In the genomic region with DNA sequence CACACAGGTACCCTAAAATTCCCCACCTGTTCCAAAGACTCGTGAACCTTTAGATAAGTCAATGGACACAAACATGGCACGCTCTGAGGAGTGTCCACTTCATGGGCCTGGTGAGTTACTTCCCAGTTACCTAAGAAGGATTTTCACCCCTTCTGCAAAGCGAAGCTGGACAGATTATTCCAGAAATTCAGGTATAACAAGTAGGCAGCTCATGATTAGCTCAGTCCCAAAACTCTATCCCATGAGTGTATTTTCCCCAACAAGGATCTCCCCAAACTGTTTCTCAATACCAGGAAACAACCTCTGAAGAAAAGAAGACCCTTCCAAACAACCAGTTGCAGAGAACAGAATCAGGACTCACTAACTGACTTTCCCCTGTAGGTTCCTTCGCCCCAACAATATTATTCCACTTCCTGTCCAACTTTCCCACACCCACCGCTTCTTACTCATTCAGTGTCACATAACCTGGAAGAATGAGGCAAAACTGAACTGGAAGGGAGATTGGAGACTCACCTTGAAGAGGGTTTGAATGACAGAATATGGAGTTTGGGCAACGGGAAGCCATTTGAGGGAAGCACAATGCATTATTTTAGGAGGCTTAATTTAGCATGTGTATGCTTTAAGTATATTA, we compare ENCODE assay signal across 18 cellular contexts.
A peak's percentile ranks its signal among the peaks of the same experiment; 100 is the strongest.
DNase-seq lines count a peak whose midpoint lies in the region; ATAC-seq and TF ChIP-seq lines count a peak whose summit lies in the region.
"Had no signal": no experiment of that assay in that cellular context is flagged by ENCODE, and none has a peak within 500 bp of the region (broad histone marks: within the 10 kb centered on the region; RNA-seq: fewer than 3 reads in every experiment).

No MANE protein-coding gene starts in this region.

- H3K9ac ChIP-seq in GM23248, result no peak overlapping the region
- H3K9ac ChIP-seq: BLaER1 had no signal

- no peak overlapping the region for H3K27ac Mint-ChIP-seq in activated CD8-positive, alpha-beta memory T cell treated with anti-CD3 and anti-CD28 coated beads, Interleukin-2, amount 10 ng/mL, durations not matched to agents 7 days and 5 days
- H3K27ac Mint-ChIP-seq: CD8-positive, alpha-beta T cell; H9; IgD-negative memory B cell had no signal

- peaks cover 51% of the 10 kb centered on the region for H3F3A ChIP-seq in GM23248 (ENCODE audit: insufficient read depth)

- H3K4me1 ChIP-seq in GM23248 (ENCODE audit: insufficient read depth), result peaks cover 20% of the 10 kb centered on the region
- peaks cover 11% of the 10 kb centered on the region for H3K4me1 ChIP-seq in RWPE2 (ENCODE audit: insufficient read depth, poor library complexity, severe bottlenecking)
- H3K4me1 ChIP-seq in thoracic aorta (ENCODE audit: control insufficient read depth in 1 of 2, low read depth in 2 of 2), result peaks cover 3 to 38% of the 10 kb centered on the region in 2 donors
- H3K4me1 ChIP-seq: BLaER1 had no signal

- no peak overlapping the region for H2AFZ ChIP-seq in GM23248

- no peaks in the 10 kb centered on the region for H3K27me3 ChIP-seq in GM23248 (replicated peaks; ENCODE audit: insufficient read depth)
- no peaks in the 10 kb centered on the region for H3K27me3 ChIP-seq in RWPE2 (ENCODE audit: insufficient read depth, poor library complexity, severe bottlenecking)
- H3K27me3 ChIP-seq in thoracic aorta (replicated peaks; ENCODE audit: insufficient read depth), result no peaks in the 10 kb centered on the region
- H3K27me3 ChIP-seq: BLaER1 had no signal

- H3K4me3 ChIP-seq in GM23248 (no peak overlapping the region), RWPE2 (ENCODE audit: severe bottlenecking) (no peak overlapping the region), epithelial cell of esophagus (ENCODE audit: low read length) (no peak overlapping the region), thoracic aorta (no peak overlapping the region)
- H3K4me3 ChIP-seq: A549, BLaER1 had no signal

- ATAC-seq in RWPE2 (ENCODE audit: low read depth) (peak; percentile 44; the same call in 2 of the 3 replicates), thoracic aorta (ENCODE audit: insufficient number of reproducible peaks, low FRiP score, low read depth) (no peak), GM21528 (IDR thresholded peaks at IDR 0.05; ENCODE audit: low FRiP score, unreplicated experiment) (no peak)
- no peak for ATAC-seq in activated CD8-positive, alpha-beta memory T cell treated with anti-CD3 and anti-CD28 coated beads, Interleukin-2, amount 10 ng/mL, durations not matched to agents 7 days and 5 days
- ATAC-seq: CD8-positive, alpha-beta T cell had no signal

- H3K9me3 ChIP-seq in GM23248 (ENCODE audit: low read depth) (no peaks in the 10 kb centered on the region), RWPE2 (ENCODE audit: severe bottlenecking) (no peaks in the 10 kb centered on the region), thoracic aorta (no peaks in the 10 kb centered on the region)
- H3K9me3 ChIP-seq: A549, BLaER1 had no signal

- H3K4me3 Mint-ChIP-seq in activated CD8-positive, alpha-beta memory T cell treated with anti-CD3 and anti-CD28 coated beads, Interleukin-2, amount 10 ng/mL, durations not matched to agents 7 days and 5 days, result no peak overlapping the region
- H3K4me3 Mint-ChIP-seq: CD8-positive, alpha-beta T cell; H9; IgD-negative memory B cell had no signal

- TF ChIP-seq CTCF in RWPE2 (IDR thresholded peaks at IDR 0.05; ENCODE audit: poor library complexity, severe bottlenecking), result no peak
- TF ChIP-seq CTCF in epithelial cell of esophagus (IDR thresholded peaks at IDR 0.05; ENCODE audit: insufficient read depth, low read depth, low read length, missing control alignments), result no peak
- TF ChIP-seq CTCF in thoracic aorta (IDR thresholded peaks at IDR 0.05), result no peak

- no peak overlapping the region for H3K4me2 ChIP-seq in GM23248 (ENCODE audit: unreplicated experiment)
- H3K4me2 ChIP-seq: A549, BLaER1 had no signal

- H3K36me3 Mint-ChIP-seq in activated CD8-positive, alpha-beta memory T cell treated with anti-CD3 and anti-CD28 coated beads, Interleukin-2, amount 10 ng/mL, durations not matched to agents 7 days and 5 days, result no peaks in the 10 kb centered on the region
- H3K36me3 Mint-ChIP-seq: CD8-positive, alpha-beta T cell; IgD-negative memory B cell had no signal

- no peaks in the 10 kb centered on the region for H4K20me1 ChIP-seq in GM23248 (ENCODE audit: insufficient read depth)
- H4K20me1 ChIP-seq: BLaER1 had no signal

- peaks cover 35% of the 10 kb centered on the region for H3K27me3 Mint-ChIP-seq in activated CD8-positive, alpha-beta memory T cell treated with anti-CD3 and anti-CD28 coated beads, Interleukin-2, amount 10 ng/mL, durations not matched to agents 7 days and 5 days

- 93 to 95% methylated on average over 6 of the region's 6 CpGs for WGBS in GM23248 (ENCODE audit: low coverage in 1 of 2, low lambda C conversion rate in 2 of 2, missing lambda C conversion rate in 2 of 2), 2 experiments

- no peaks in the 10 kb centered on the region for H3K9me3 Mint-ChIP-seq in activated CD8-positive, alpha-beta memory T cell treated with anti-CD3 and anti-CD28 coated beads, Interleukin-2, amount 10 ng/mL, durations not matched to agents 7 days and 5 days (ENCODE audit: low read depth)
- H3K9me3 Mint-ChIP-seq: CD8-positive, alpha-beta T cell; H9; IgD-negative memory B cell had no signal

- H3K27ac ChIP-seq in GM23248, result no peak overlapping the region
- peak overlapping the region; percentile 26 for H3K27ac ChIP-seq in RWPE2 (ENCODE audit: poor library complexity, severe bottlenecking)
- peak overlapping the region; percentile 40 to 48 for H3K27ac ChIP-seq in thoracic aorta
- H3K27ac ChIP-seq: BLaER1, HL-60 had no signal

- DNase-seq in GM23248 (peak; percentile 26), RWPE2 (ENCODE audit: low spot score) (no peak), epithelial cell of esophagus (ENCODE audit: low read depth) (peak; percentile 88), thoracic aorta (ENCODE audit: low spot score) (no peak), NCI-H2227 treated with DMSO at 0.1 percent for 48 hours (lab: John Stamatoyannopoulos, UW) (no peak)
- no peak for DNase-seq in activated CD8-positive, alpha-beta memory T cell treated with anti-CD3 and anti-CD28 coated beads, Interleukin-2, amount 10 ng/mL, durations not matched to agents 7 days and 5 days
- DNase-seq: CD8-positive, alpha-beta T cell; H9; Karpas-422; MM.1S; NCI-H1436 treated with DMSO at 0.1 percent for 48 hours; NCI-H2029 treated with DMSO at 0.1 percent for 48 hours; RPMI8226 had no signal

- in situ Hi-C loops in GM23248 (cut with MboI), result no loop called here

- CTCF ChIA-PET in activated CD8-positive, alpha-beta memory T cell treated with anti-CD3 and anti-CD28 coated beads, Interleukin-2, amount 10 ng/mL, durations not matched to agents 7 days and 5 days (lab: Charles Lee), result no interaction called here

- H3K9me2 ChIP-seq in GM23248 (ENCODE audit: insufficient read depth), result no peaks in the 10 kb centered on the region

- no peaks in the 10 kb centered on the region for H3K79me2 ChIP-seq in GM23248 (ENCODE audit: insufficient read depth)

- H3K36me3 ChIP-seq in GM23248 (ENCODE audit: low read depth), result peaks cover 31% of the 10 kb centered on the region
- H3K36me3 ChIP-seq in RWPE2 (ENCODE audit: low read depth), result peaks cover 3% of the 10 kb centered on the region; the same call in 1 of the 2 replicates
- H3K36me3 ChIP-seq in thoracic aorta, result peaks cover 4% of the 10 kb centered on the region
- H3K36me3 ChIP-seq: BLaER1 had no signal

- no peaks in the 10 kb centered on the region for H3K4me1 Mint-ChIP-seq in activated CD8-positive, alpha-beta memory T cell treated with anti-CD3 and anti-CD28 coated beads, Interleukin-2, amount 10 ng/mL, durations not matched to agents 7 days and 5 days
- H3K4me1 Mint-ChIP-seq: IgD-negative memory B cell had no signal

Comparison
In these comparisons a context has a peak if more than half of its experiments do, and no peak if none do; other contexts are left out.
1. DNase-seq: peak in GM23248 (single experiment) and epithelial cell of esophagus (single experiment); none in RWPE2 (single experiment), thoracic aorta (single experiment), activated CD8-positive, alpha-beta memory T cell treated with anti-CD3 and anti-CD28 coated beads, Interleukin-2, amount 10 ng/mL, durations not matched to agents 7 days and 5 days (single experiment) and NCI-H2227 treated with DMSO at 0.1 percent for 48 hours (single experiment).